14 cellular contexts compared by ENCODE assay signal in the genomic region with DNA sequence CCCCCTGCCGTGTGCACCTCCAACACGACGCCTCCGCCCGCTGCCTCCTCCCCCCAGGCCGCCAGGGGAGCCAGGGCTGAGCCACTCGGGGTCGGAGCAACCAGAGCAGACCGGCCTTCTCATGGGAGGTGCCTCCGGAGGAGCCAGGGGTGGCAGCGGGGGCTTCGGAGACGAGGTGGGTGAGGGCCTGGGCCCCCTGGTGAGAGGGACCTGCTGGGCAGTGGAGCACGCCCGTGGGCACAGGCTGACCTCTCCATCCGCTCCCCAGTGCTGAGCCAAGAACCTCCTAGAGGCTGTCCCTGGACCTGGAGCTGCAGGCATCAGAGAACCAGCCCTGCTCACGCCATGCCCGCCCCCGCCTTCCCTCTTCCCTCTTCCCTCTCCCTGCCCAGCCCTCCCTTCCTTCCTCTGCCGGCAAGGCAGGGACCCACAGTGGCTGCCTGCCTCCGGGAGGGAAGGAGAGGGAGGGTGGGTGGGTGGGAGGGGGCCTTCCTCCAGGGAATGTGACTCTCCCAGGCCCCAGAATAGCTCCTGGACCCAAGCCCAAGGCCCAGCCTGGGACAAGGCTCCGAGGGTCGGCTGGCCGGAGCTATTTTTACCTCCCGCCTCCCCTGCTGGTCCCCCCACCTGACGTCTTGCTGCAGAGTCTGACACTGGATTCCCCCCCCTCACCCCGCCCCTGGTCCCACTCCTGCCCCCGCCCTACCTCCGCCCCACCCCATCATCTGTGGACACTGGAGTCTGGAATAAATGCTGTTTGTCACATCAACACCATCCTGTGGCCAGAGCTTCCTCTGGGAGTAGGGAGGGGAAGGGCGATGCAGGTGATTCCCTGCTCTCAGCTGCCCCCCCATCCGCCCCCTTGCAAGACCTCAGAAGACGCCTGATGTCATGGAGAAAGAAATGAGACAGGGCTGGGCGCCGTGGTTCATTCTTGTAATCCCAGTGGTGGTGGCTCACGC. TPM values are rescaled to one million over a fixed set of nuclear protein-coding genes. Genes with fewer than 3 reads are reported as not detected.
DNase-seq lines count a peak whose midpoint lies in the region; ATAC-seq and TF ChIP-seq lines count a peak whose summit lies in the region.
"Had no signal": no experiment of that assay in that cellular context is flagged by ENCODE, and none has a peak within 500 bp of the region (broad histone marks: within the 10 kb centered on the region; RNA-seq: fewer than 3 reads in every experiment).

No MANE protein-coding gene starts in this region.

- TF ChIP-seq RAD21 in SK-N-SH (IDR thresholded peaks at IDR 0.05; ENCODE audit: low read length) = no peak

- intact Hi-C loops in lower lobe of right lung (cut with DNase I) (no loop called here), colonic mucosa (cut with DNase I) (no loop called here)

- no peak for DNase-seq in SK-N-SH
- no peak for DNase-seq in lower lobe of right lung
- DNase-seq in upper lobe of left lung = peak in 1 of 2 donors; percentile 75
- DNase-seq in NCI-H2029 treated with DMSO at 0.1 percent for 48 hours (lab: John Stamatoyannopoulos, UW) = no peak
- no peak for DNase-seq in stimulated activated naive CD4-positive, alpha-beta T cell treated with Interleukin-2 at 50 U/mL for 16 hours (lab: John Stamatoyannopoulos, UW)
- DNase-seq in RKO (ENCODE audit: low spot score) = no peak
- no peak for DNase-seq in colonic mucosa
- DNase-seq: activated CD8-positive, alpha-beta memory T cell treated with anti-CD3 and anti-CD28 coated beads for 24 hours; activated gamma-delta T cell; endodermal cell; glutamatergic neuron; kidney glomerular epithelial cell had no signal

- POLR2A ChIA-PET in SK-N-SH (lab: Yijun Ruan, JAX) = no interaction called here

- H3K36me3 ChIP-seq in SK-N-SH (replicated peaks in 1 of 2; ENCODE audit: control insufficient read depth in 1 of 2, insufficient read depth in 2 of 2, low read length in 1 of 2) (no peaks in the 10 kb centered on the region), gastroesophageal sphincter (peaks cover 0 to 16% of the 10 kb centered on the region in 2 donors), lower lobe of right lung (peaks cover 12% of the 10 kb centered on the region), upper lobe of left lung (peaks cover 0 to 16% (median 5%) of the 10 kb centered on the region in 4 donors), colonic mucosa (no peaks in the 10 kb centered on the region)
- H3K36me3 ChIP-seq: BLaER1 had no signal

- H3K4me1 ChIP-seq in SK-N-SH (ENCODE audit: control insufficient read depth in 1 of 2, insufficient read depth in 2 of 2, low read depth in 1 of 2, low read length in 1 of 2) = no peaks in the 10 kb centered on the region
- H3K4me1 ChIP-seq in gastroesophageal sphincter = peaks cover 0 to 21% (median 6%) of the 10 kb centered on the region in 3 donors
- H3K4me1 ChIP-seq in lower lobe of right lung = peaks cover 8% of the 10 kb centered on the region
- H3K4me1 ChIP-seq in upper lobe of left lung = peaks cover 4 to 21% (median 10%) of the 10 kb centered on the region in 4 donors
- no peaks in the 10 kb centered on the region for H3K4me1 ChIP-seq in colonic mucosa

- no peak for TF ChIP-seq POLR2A in gastroesophageal sphincter (IDR thresholded peaks at IDR 0.05)
- no peak for TF ChIP-seq POLR2A in upper lobe of left lung (IDR thresholded peaks at IDR 0.05)

- TF ChIP-seq CTCF in SK-N-SH (IDR thresholded peaks at IDR 0.05) (no peak), gastroesophageal sphincter (IDR thresholded peaks at IDR 0.05) (no peak), lower lobe of right lung (IDR thresholded peaks at IDR 0.05) (no peak), upper lobe of left lung (IDR thresholded peaks at IDR 0.05) (peak in 2 of 6 experiments; percentile 27 to 32), colonic mucosa (IDR thresholded peaks at IDR 0.05) (no peak)

- no peak for TF ChIP-seq EP300 in SK-N-SH (IDR thresholded peaks at IDR 0.05; ENCODE audit: borderline replicate concordance in 1 of 2, low read depth in 1 of 2, low read length in 1 of 2)
- no peak for TF ChIP-seq EP300 in gastroesophageal sphincter (IDR thresholded peaks at IDR 0.05)
- no peak for TF ChIP-seq EP300 in upper lobe of left lung (IDR thresholded peaks at IDR 0.05)

- H3F3A ChIP-seq in SK-N-SH (replicated peaks; ENCODE audit: insufficient read depth) = no peaks in the 10 kb centered on the region

- H3K9ac ChIP-seq in SK-N-SH (no peak overlapping the region), colonic mucosa (ENCODE audit: low read depth in 2 of 2, low read length in 2 of 2) (no peak overlapping the region)
- H3K9ac ChIP-seq: BLaER1 had no signal

- no peak overlapping the region for H2AFZ ChIP-seq in SK-N-SH (ENCODE audit: low read depth)

- no peaks in the 10 kb centered on the region for H3K9me2 ChIP-seq in SK-N-SH

- H3K27me3 ChIP-seq in SK-N-SH (ENCODE audit: insufficient read depth) (peaks cover 44% of the 10 kb centered on the region; the same call in 1 of the 2 replicates), gastroesophageal sphincter (peaks cover 6% of the 10 kb centered on the region), lower lobe of right lung (ENCODE audit: low read depth) (no peaks in the 10 kb centered on the region), upper lobe of left lung (no peaks in the 10 kb centered on the region), colonic mucosa (no peaks in the 10 kb centered on the region)
- H3K27me3 ChIP-seq: BLaER1 had no signal

- H3K27ac ChIP-seq in SK-N-SH (ENCODE audit: low read depth in 2 of 2, low read length in 1 of 2) = no peak overlapping the region
- H3K27ac ChIP-seq in gastroesophageal sphincter = peak overlapping the region in 3 of 4 donors; percentile 57 to 64 (median 61)
- H3K27ac ChIP-seq in lower lobe of right lung = peak overlapping the region; percentile 60
- peak overlapping the region; percentile 56 to 76 (median 68) for H3K27ac ChIP-seq in upper lobe of left lung
- H3K27ac ChIP-seq in colonic mucosa = no peak overlapping the region
- H3K27ac ChIP-seq: BLaER1 had no signal

- H3K9me3 ChIP-seq in SK-N-SH (no peaks in the 10 kb centered on the region), gastroesophageal sphincter (no peaks in the 10 kb centered on the region), lower lobe of right lung (no peaks in the 10 kb centered on the region), upper lobe of left lung (no peaks in the 10 kb centered on the region), colonic mucosa (no peaks in the 10 kb centered on the region)
- H3K9me3 ChIP-seq: BLaER1 had no signal

- CTCF ChIA-PET in SK-N-SH (lab: Yijun Ruan, JAX) = interaction anchor here (0.7 to 3.9 kb wide), 8 partner anchors 9 to 97 kb away, joined by 3 to 18 read pairs (median 4); a partner anchor contains a TSS

- no peak overlapping the region for H3K4me3 ChIP-seq in SK-N-SH (ENCODE audit: low read depth in 2 of 2, low read length in 1 of 2)
- no peak overlapping the region for H3K4me3 ChIP-seq in gastroesophageal sphincter
- H3K4me3 ChIP-seq in lower lobe of right lung = no peak overlapping the region
- H3K4me3 ChIP-seq in upper lobe of left lung = peak overlapping the region in 1 of 4 donors; percentile 26
- H3K4me3 ChIP-seq in colonic mucosa = no peak overlapping the region
- H3K4me3 ChIP-seq: BLaER1 had no signal

- no peaks in the 10 kb centered on the region for H4K20me1 ChIP-seq in SK-N-SH (ENCODE audit: insufficient read depth)
- H4K20me1 ChIP-seq: BLaER1 had no signal

- 38% methylated on average over 28 of the region's 35 CpGs for WGBS in SK-N-SH (ENCODE audit: low lambda C conversion rate)
- no CpG with 5 or more reads among the region's 35 CpGs for WGBS in gastroesophageal sphincter (ENCODE audit: low coverage in 1 of 2), 2 donors
- WGBS in upper lobe of left lung, 2 donors = 58 to 80% methylated on average over 14 to 25 of the region's 35 CpGs

- ATAC-seq in gastroesophageal sphincter (peak; percentile 82), lower lobe of right lung (peak; percentile 51 to 57), upper lobe of left lung (ENCODE audit: low FRiP score in 2 of 2) (peak in 1 of 2 donors; percentile 49)

- peak overlapping the region; percentile 41; the same call in 1 of the 2 replicates for H3K4me2 ChIP-seq in SK-N-SH

- H3K79me2 ChIP-seq in SK-N-SH (ENCODE audit: insufficient read depth) = no peaks in the 10 kb centered on the region

TF ChIP-seq in SK-N-SH, 30 proteins besides CTCF, POLR2A, EP300 and RAD21:
- no peak for TF ChIP-seq GABPA (IDR thresholded peaks at IDR 0.05; ENCODE audit: low read depth)
TF ChIP-seq in SK-N-SH: peak in this region for 0.

RNA-seq across cellular contexts. Expression of a gene that starts 12.0 kb away (rescaled TPM):
- 9.7 and 34.0 TPM in 2 replicates for polyA plus RNA-seq in SK-N-SH (2012; rRNA removed)
- 13.8 and 20.8 TPM in 2 replicates for polyA plus RNA-seq in SK-N-SH (2012; cell fraction: cytosol; rRNA removed)
- 49.8 and 71.7 TPM in 2 replicates for polyA plus RNA-seq in SK-N-SH (2012; cell fraction: nucleus; rRNA removed)
- total RNA-seq in gastroesophageal sphincter (10 to 100 TPM; 24.1 to 52.7 (median 36.9) TPM), lower lobe of right lung (205 TPM), upper lobe of left lung (100 to 1,000 TPM; 246 to 557 (median 274) TPM), colonic mucosa (10 to 100 TPM; 15.1 to 20.7 TPM)

RNA-seq across cellular contexts. Expression of a gene that starts 25.2 kb away (rescaled TPM):
- 96.6 and 121 TPM in 2 replicates for polyA plus RNA-seq in SK-N-SH (2012; rRNA removed)
- polyA plus RNA-seq in SK-N-SH (2012; cell fraction: cytosol; rRNA removed) = 57.7 and 82.2 TPM in 2 replicates
- polyA plus RNA-seq in SK-N-SH (2012; cell fraction: nucleus; rRNA removed) = 94.1 and 94.2 TPM in 2 replicates
- total RNA-seq in gastroesophageal sphincter (10 to 100 TPM; 27.6 to 47.8 (median 41.6) TPM), lower lobe of right lung (75.1 TPM), upper lobe of left lung (100 to 1,000 TPM in 4 of 6 donors, 10 to 100 TPM in 2; 52.2 to 152 (median 109) TPM), colonic mucosa (100 to 1,000 TPM; 115 to 121 TPM)

RNA-seq across cellular contexts. Expression of a gene that starts 43.2 kb away (rescaled TPM):
- not detected in 2 replicates for polyA plus RNA-seq in SK-N-SH (2012; rRNA removed)
- not detected in 2 replicates for polyA plus RNA-seq in SK-N-SH (2012; cell fraction: cytosol; rRNA removed)
- polyA plus RNA-seq in SK-N-SH (2012; cell fraction: nucleus; rRNA removed) = 0.04 TPM in 1 of 2 replicates, not detected in the other
- total RNA-seq in gastroesophageal sphincter (1 to 10 TPM in 1 of 4 donors, under 1 TPM in 1, not detected in 2; 0.93 to 1.0 TPM), lower lobe of right lung (2.3 TPM), upper lobe of left lung (10 to 100 TPM in 1 of 6 donors, 1 to 10 TPM in 5; 2.9 to 10.5 (median 4.5) TPM), colonic mucosa (10 to 100 TPM; 65.6 to 78.0 TPM)

Comparison
In these comparisons a context has a peak if more than half of its experiments do, and no peak if none do; other contexts are left out.
1. H3K27ac ChIP-seq: peak in gastroesophageal sphincter (3 of 4), lower lobe of right lung (single experiment) and upper lobe of left lung (4 of 4); none in SK-N-SH (0 of 2) and colonic mucosa (single experiment).
2. RNA of a gene that starts 43.2 kb away (total RNA-seq): 65.6 to 78.0 TPM in colonic mucosa; 2.9 to 10.5 TPM in upper lobe of left lung, 2.3 TPM in lower lobe of right lung (single experiment) and 0.93 to 1.0 TPM in gastroesophageal sphincter; every median in the first group is over 4 times any median in the second.